16 cellular contexts compared by ENCODE assay signal in the genomic region with DNA sequence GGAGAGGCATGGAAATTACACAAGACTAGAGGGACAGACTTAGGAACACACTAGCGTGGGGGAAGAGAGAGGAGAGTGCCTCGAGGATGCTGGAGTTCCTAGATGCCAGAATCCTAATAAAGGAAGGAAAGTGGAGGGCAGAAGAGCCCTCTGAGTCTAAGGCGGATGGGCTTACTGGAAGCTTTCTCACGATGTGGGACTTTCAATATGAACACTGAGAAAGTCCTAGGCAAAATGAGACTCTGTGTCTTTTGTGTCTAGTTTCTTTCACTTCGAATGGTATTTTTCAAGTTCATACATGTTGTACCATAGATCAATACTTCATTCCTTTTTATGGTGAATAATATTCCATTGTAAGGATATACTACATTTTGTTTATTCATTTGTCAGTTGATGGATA.
"Had no signal": no experiment of that assay in that cellular context is flagged by ENCODE, and none has a peak within 500 bp of the region (broad histone marks: within the 10 kb centered on the region; RNA-seq: fewer than 3 reads in every experiment).

No MANE protein-coding gene starts in this region.

- H3K27me3 ChIP-seq: adrenal gland, sigmoid colon, testis had no signal

- H3K9me3 ChIP-seq: adrenal gland, esophagus muscularis mucosa, testis had no signal

- H3K4me3 ChIP-seq: adrenal gland, esophagus muscularis mucosa, heart right ventricle, left ventricle myocardium inferior, sigmoid colon, testis had no signal

- H3K27ac ChIP-seq: adrenal gland, esophagus muscularis mucosa, heart right ventricle, left ventricle myocardium inferior, sigmoid colon, testis had no signal

- DNase-seq: activated CD4-positive, alpha-beta T cell treated with anti-CD3 and anti-CD28 coated beads, Interleukin-2, amount 10 ng/mL, durations not matched to agents 7 days and 5 days; activated gamma-delta T cell treated with Interleukin-2 at 50 U/mL for 16 hours; adrenal gland; effector memory CD4-positive, alpha-beta T cell; heart right ventricle; left ventricle myocardium inferior; mammary epithelial cell; midbrain; occipital lobe; posterior cingulate gyrus; sigmoid colon; stimulated activated CD4-positive, alpha-beta T cell treated with anti-CD3 and anti-CD28 coated beads, Interleukin-4, amount 100 ng/mL, for 4 hours; testis had no signal

- ATAC-seq: activated naive CD4-positive, alpha-beta T cell treated with anti-CD3 and anti-CD28 coated beads, Interleukin-2, amount 50 U/mL, for 72 hours; heart right ventricle; stimulated activated memory B cell treated with anti-CD40 and anti-IgM and Interleukin-4, amounts not matched to agents 10 μg/mL and 1 μg/mL and 100 μg/mL, for 72 hours had no signal

- H3K36me3 ChIP-seq: adrenal gland, esophagus muscularis mucosa, heart right ventricle, left ventricle myocardium inferior, sigmoid colon had no signal
